10 cellular contexts compared by ENCODE assay signal in genomic region chr22:46749682-46750529, GRCh38. TPM values are rescaled to one million over a fixed set of nuclear protein-coding genes. Genes with fewer than 3 reads are reported as not detected.
DNase-seq lines count a peak whose midpoint lies in the region; ATAC-seq, FAIRE-seq and TF ChIP-seq lines count a peak whose summit lies in the region.
"Had no signal": no experiment of that assay in that cellular context is flagged by ENCODE, and none has a peak within 500 bp of the region (broad histone marks: within the 10 kb centered on the region; RNA-seq: fewer than 3 reads in every experiment).

No MANE protein-coding gene starts in this region.

- POLR2A ChIA-PET in activated CD8-positive, alpha-beta T cell treated with anti-CD3 and anti-CD28 coated beads for 36 hours (lab: Charles Lee), result interaction anchor here (0.9 to 2.4 kb wide), 6 partner anchors 9 to 18 kb away, joined by 3 to 14 read pairs (median 8); partner anchors contain the start of genes CERK and TBC1D22A

- H3K36me3 Mint-ChIP-seq in activated T-cell treated with anti-CD3 and anti-CD28 coated beads, Interleukin-2, amount 50 U/mL, for 4 hours (ENCODE audit: insufficient read depth), result no peaks in the 10 kb centered on the region
- H3K36me3 Mint-ChIP-seq in activated CD8-positive, alpha-beta T cell treated with anti-CD3 and anti-CD28 coated beads for 36 hours (ENCODE audit: low read depth), result no peaks in the 10 kb centered on the region
- H3K36me3 Mint-ChIP-seq in stimulated activated naive CD8-positive, alpha-beta T cell treated with anti-CD3 and anti-CD28 coated beads, Interleukin-15, Interleukin-2, amounts not matched to agents 100 ng/mL and 50 ng/mL, for 24 hours (ENCODE audit: low read depth), result no peaks in the 10 kb centered on the region

- FAIRE-seq in RCC 7860 (lab: Jason Lieb, UNC), result no peak

- peaks cover 30% of the 10 kb centered on the region for H3K4me1 Mint-ChIP-seq in activated T-cell treated with anti-CD3 and anti-CD28 coated beads, Interleukin-2, amount 50 U/mL, for 4 hours (ENCODE audit: low read depth)
- peaks cover 31% of the 10 kb centered on the region for H3K4me1 Mint-ChIP-seq in activated CD8-positive, alpha-beta T cell treated with anti-CD3 and anti-CD28 coated beads for 36 hours (ENCODE audit: low read depth)
- H3K4me1 Mint-ChIP-seq in stimulated activated naive CD8-positive, alpha-beta T cell treated with anti-CD3 and anti-CD28 coated beads, Interleukin-15, Interleukin-2, amounts not matched to agents 100 ng/mL and 50 ng/mL, for 24 hours (ENCODE audit: low read depth), result peaks cover 39% of the 10 kb centered on the region

- H3K27ac Mint-ChIP-seq in activated CD8-positive, alpha-beta T cell treated with anti-CD3 and anti-CD28 coated beads for 36 hours, result peak overlapping the region; percentile 87
- peak overlapping the region; percentile 90 for H3K27ac Mint-ChIP-seq in stimulated activated naive CD8-positive, alpha-beta T cell treated with anti-CD3 and anti-CD28 coated beads, Interleukin-15, Interleukin-2, amounts not matched to agents 100 ng/mL and 50 ng/mL, for 24 hours

- intact Hi-C loops in activated CD8-positive, alpha-beta T cell treated with anti-CD3 and anti-CD28 coated beads for 36 hours (cut with micrococcal nuclease), result no loop called here

- H3K4me3 Mint-ChIP-seq in activated T-cell treated with anti-CD3 and anti-CD28 coated beads, Interleukin-2, amount 50 U/mL, for 4 hours, result peak overlapping the region; percentile 69
- H3K4me3 Mint-ChIP-seq in activated CD8-positive, alpha-beta T cell treated with anti-CD3 and anti-CD28 coated beads for 36 hours, result peak overlapping the region; percentile 51
- H3K4me3 Mint-ChIP-seq in stimulated activated naive CD8-positive, alpha-beta T cell treated with anti-CD3 and anti-CD28 coated beads, Interleukin-15, Interleukin-2, amounts not matched to agents 100 ng/mL and 50 ng/mL, for 24 hours, result peak overlapping the region; percentile 67

- H3K27me3 Mint-ChIP-seq in activated T-cell treated with anti-CD3 and anti-CD28 coated beads, Interleukin-2, amount 50 U/mL, for 4 hours (ENCODE audit: low read depth), result no peaks in the 10 kb centered on the region
- no peaks in the 10 kb centered on the region for H3K27me3 Mint-ChIP-seq in activated CD8-positive, alpha-beta T cell treated with anti-CD3 and anti-CD28 coated beads for 36 hours
- no peaks in the 10 kb centered on the region for H3K27me3 Mint-ChIP-seq in stimulated activated naive CD8-positive, alpha-beta T cell treated with anti-CD3 and anti-CD28 coated beads, Interleukin-15, Interleukin-2, amounts not matched to agents 100 ng/mL and 50 ng/mL, for 24 hours

- CTCF ChIA-PET in activated CD8-positive, alpha-beta T cell treated with anti-CD3 and anti-CD28 coated beads for 36 hours (lab: Charles Lee), result interaction anchor here (0.9 to 2.7 kb wide), 4 partner anchors 8 to 53 kb away, joined by 3 to 43 read pairs (median 8); no protein-coding TSS in a partner anchor

- ATAC-seq in activated T-cell treated with anti-CD3 and anti-CD28 coated beads, Interleukin-2, amount 50 U/mL, for 4 hours, result peak; percentile 39 to 42
- ATAC-seq in activated CD8-positive, alpha-beta T cell treated with anti-CD3 and anti-CD28 coated beads for 36 hours, result peak; percentile 32
- ATAC-seq in left lobe of liver, result peak; percentile 57

- no peak for DNase-seq in activated T-cell treated with anti-CD3 and anti-CD28 coated beads, Interleukin-2, amount 50 U/mL, for 4 hours
- no peak for DNase-seq in activated T-cell treated with anti-CD3 and anti-CD28 coated beads, Interleukin-2, amount 50 U/mL, for 1 hour
- DNase-seq in activated CD8-positive, alpha-beta T cell treated with anti-CD3 and anti-CD28 coated beads for 36 hours, result peak; percentile 35
- DNase-seq in left lobe of liver (ENCODE audit: low spot score) (peak; percentile 83), RCC 7860 (ENCODE audit: low spot score) (no peak), AG08396 (ENCODE audit: low spot score) (no peak), AG08395 (ENCODE audit: low spot score) (no peak)
- DNase-seq: Karpas-422, NCI-H510A treated with DMSO at 0.1 percent for 48 hours had no signal

- H3K9me3 Mint-ChIP-seq in activated T-cell treated with anti-CD3 and anti-CD28 coated beads, Interleukin-2, amount 50 U/mL, for 4 hours, result no peaks in the 10 kb centered on the region
- no peaks in the 10 kb centered on the region for H3K9me3 Mint-ChIP-seq in activated CD8-positive, alpha-beta T cell treated with anti-CD3 and anti-CD28 coated beads for 36 hours
- H3K9me3 Mint-ChIP-seq in stimulated activated naive CD8-positive, alpha-beta T cell treated with anti-CD3 and anti-CD28 coated beads, Interleukin-15, Interleukin-2, amounts not matched to agents 100 ng/mL and 50 ng/mL, for 24 hours, result no peaks in the 10 kb centered on the region

- no peak for TF ChIP-seq CTCF in activated CD8-positive, alpha-beta T cell treated with anti-CD3 and anti-CD28 coated beads for 36 hours (IDR thresholded peaks at IDR 0.05)

RNA-seq across cellular contexts. Expression of gene CERK, which starts 11.9 kb away (rescaled TPM):
- 10 to 100 TPM; 41.4 to 47.3 (median 44.9) TPM for total RNA-seq in activated T-cell treated with anti-CD3 and anti-CD28 coated beads, Interleukin-2, amount 50 U/mL, for 4 hours
- 10 to 100 TPM; 38.4 to 41.8 TPM for total RNA-seq in activated CD8-positive, alpha-beta T cell treated with anti-CD3 and anti-CD28 coated beads for 36 hours
- 22.0 TPM for total RNA-seq in left lobe of liver

RNA-seq across cellular contexts. Expression of gene TBC1D22A, which starts 12.5 kb away (rescaled TPM):
- 10 to 100 TPM; 29.8 to 31.1 (median 29.9) TPM for total RNA-seq in activated T-cell treated with anti-CD3 and anti-CD28 coated beads, Interleukin-2, amount 50 U/mL, for 4 hours
- total RNA-seq in activated CD8-positive, alpha-beta T cell treated with anti-CD3 and anti-CD28 coated beads for 36 hours, result 10 to 100 TPM; 41.0 to 42.8 TPM
- total RNA-seq in left lobe of liver, result 12.4 TPM

Comparison
In these comparisons a context has a peak if more than half of its experiments do, and no peak if none do; other contexts are left out.
1. DNase-seq: peak in activated CD8-positive, alpha-beta T cell treated with anti-CD3 and anti-CD28 coated beads for 36 hours (single experiment) and left lobe of liver (single experiment); none in activated T-cell treated with anti-CD3 and anti-CD28 coated beads, Interleukin-2, amount 50 U/mL, for 4 hours (single experiment), activated T-cell treated with anti-CD3 and anti-CD28 coated beads, Interleukin-2, amount 50 U/mL, for 1 hour (single experiment), RCC 7860 (single experiment), AG08396 (single experiment) and AG08395 (single experiment).
2. Peak in every context shown above with its lines, with median percentiles within 50 percentile points of each other: ATAC-seq and H3K4me3 Mint-ChIP-seq.